In genomic region chrX:150565551-150565950, GRCh38 we compare ENCODE assay signal across 28 cellular contexts. TPM values are rescaled to one million over a fixed set of nuclear protein-coding genes. Genes with fewer than 3 reads are reported as not detected.
DNase-seq lines count a peak whose midpoint lies in the region; ATAC-seq, FAIRE-seq and TF ChIP-seq lines count a peak whose summit lies in the region.
"Had no signal": no experiment of that assay in that cellular context is flagged by ENCODE, and none has a peak within 500 bp of the region (broad histone marks: within the 10 kb centered on the region; RNA-seq: fewer than 3 reads in every experiment).

No MANE protein-coding gene starts in this region.

- H3K18ac ChIP-seq in mesendoderm (ENCODE audit: low read length): peak overlapping the region; percentile 46

- H3K4me1 ChIP-seq in ES-I3 (ENCODE audit: insufficient read depth, low read length) (peaks cover 24% of the 10 kb centered on the region), HEK293 (ENCODE audit: control insufficient read depth, insufficient read depth, low read length) (no peaks in the 10 kb centered on the region), mesendoderm (ENCODE audit: control insufficient read depth, low read depth, low read length) (no peaks in the 10 kb centered on the region)

- POLR2A ChIA-PET in HEK293 (lab: Yijun Ruan, JAX): no interaction called here

- H2BK120ac ChIP-seq in mesendoderm (ENCODE audit: low read depth, low read length): no peak overlapping the region

- no peak overlapping the region for H2BK15ac ChIP-seq in mesendoderm (replicated peaks; ENCODE audit: low read depth)

- DNase-seq in bronchial epithelial cell (ENCODE audit: low read depth) (no peak), mesendoderm (peak; percentile 64), SIG-M5 (lab: John Stamatoyannopoulos, UW) (no peak)
- no peak for DNase-seq in activated CD4-positive, alpha-beta T cell treated with anti-CD3 and anti-CD28 coated beads for 1 hour
- DNase-seq: AML-193; CD4-positive, alpha-beta T cell; COR-L47; DMS79; EL; Kasumi-1; NCI-H1092 treated with DMSO at 0.1 percent for 48 hours; NCI-H1436 treated with DMSO at 0.1 percent for 48 hours; NCI-H187 treated with DMSO at 0.1 percent for 48 hours; NCI-H2171 treated with DMSO at 0.1 percent for 48 hours; NCI-H345; NCI-H524; NCI-H82; NK-92 treated with Interleukin-12 subunit alpha and Interleukin-12 subunit beta, amount 100 ng/mL, for 24 hours; PC-3 had no signal

- no peaks in the 10 kb centered on the region for H3K9me3 ChIP-seq in ES-I3 (ENCODE audit: control insufficient read depth, insufficient read depth, low read length)
- no peaks in the 10 kb centered on the region for H3K9me3 ChIP-seq in HEK293 (ENCODE audit: control insufficient read depth, insufficient read depth, low read depth, low read length)
- H3K9me3 ChIP-seq: HAP-1, SJSA1 had no signal

- no peak overlapping the region for H2BK5ac ChIP-seq in mesendoderm (ENCODE audit: low read length)

- no peak overlapping the region for H4K5ac ChIP-seq in mesendoderm (ENCODE audit: low read length)

- H3K79me2 ChIP-seq in mesendoderm (ENCODE audit: control insufficient read depth, insufficient read depth, low read length): no peaks in the 10 kb centered on the region

- H3K36me3 ChIP-seq in ES-I3 (ENCODE audit: insufficient read depth, low read length) (no peaks in the 10 kb centered on the region), HEK293 (ENCODE audit: control insufficient read depth in 2 of 2, insufficient read depth in 1 of 2, low read length in 2 of 2) (no peaks in the 10 kb centered on the region), bronchial epithelial cell (ENCODE audit: control insufficient read depth, insufficient read depth, low read length) (no peaks in the 10 kb centered on the region), mesendoderm (ENCODE audit: control insufficient read depth, insufficient read depth, low read length) (no peaks in the 10 kb centered on the region)
- H3K36me3 ChIP-seq: BLaER1 treated with 17β-estradiol and CSF1 and Interleukin-3, amounts not matched to agents 10 nM and 100 nM; HAP-1 had no signal

- CTCF ChIA-PET in HEK293 (lab: Yijun Ruan, JAX): no interaction called here

- no peaks in the 10 kb centered on the region for H3K79me1 ChIP-seq in mesendoderm (ENCODE audit: low read length)

- H3K9ac ChIP-seq in ES-I3 (ENCODE audit: low read depth, low read length) (peak overlapping the region; percentile 7; the same call in 1 of the 2 replicates), mesendoderm (ENCODE audit: low read length) (no peak overlapping the region)
- H3K9ac ChIP-seq: BLaER1 treated with 17β-estradiol and CSF1 and Interleukin-3, amounts not matched to agents 10 nM and 100 nM had no signal

- H3K27ac ChIP-seq in HEK293 (ENCODE audit: extremely low read depth, low read depth, low read length) (no peak overlapping the region), mesendoderm (ENCODE audit: low read depth, low read length) (peak overlapping the region; percentile 8)
- H3K27ac ChIP-seq: BLaER1 treated with 17β-estradiol and CSF1 and Interleukin-3, amounts not matched to agents 10 nM and 100 nM; SJSA1 had no signal

- FAIRE-seq in bronchial epithelial cell (lab: Jason Lieb, UNC): peak; percentile 52
- FAIRE-seq: A204.1, GM19239, K562 had no signal

- no CpG with 5 or more reads among the region's 5 CpGs for WGBS in mesendoderm (ENCODE audit: extremely low coverage, insufficient coverage, low lambda C conversion rate)

- no peak overlapping the region for H3K23ac ChIP-seq in mesendoderm (ENCODE audit: low read length)

- peak overlapping the region; percentile 67 for H3K56ac ChIP-seq in mesendoderm (ENCODE audit: low read length)

- H3K27me3 ChIP-seq in bronchial epithelial cell (ENCODE audit: control insufficient read depth, insufficient read depth, low read length): no peaks in the 10 kb centered on the region
- no peaks in the 10 kb centered on the region for H3K27me3 ChIP-seq in mesendoderm (ENCODE audit: insufficient read depth, low read length, poor library complexity)
- H3K27me3 ChIP-seq: BLaER1 treated with 17β-estradiol and CSF1 and Interleukin-3, amounts not matched to agents 10 nM and 100 nM; SJSA1 had no signal

- ATAC-seq in HG02981 (IDR thresholded peaks at IDR 0.05; ENCODE audit: unreplicated experiment): no peak
- ATAC-seq: K562, PC-3 had no signal

- no peak overlapping the region for H4K8ac ChIP-seq in mesendoderm (ENCODE audit: low read depth, low read length)

- H3K4ac ChIP-seq in mesendoderm (ENCODE audit: low read depth, low read length): peak overlapping the region; percentile 56

- H3K4me3 ChIP-seq in HEK293 (ENCODE audit: low read depth, low read length): no peak overlapping the region
- H3K4me3 ChIP-seq in bronchial epithelial cell (ENCODE audit: low read depth, low read length): no peak overlapping the region
- no peak overlapping the region for H3K4me3 ChIP-seq in mesendoderm (ENCODE audit: low read length)
- H3K4me3 ChIP-seq: BLaER1 treated with 17β-estradiol and CSF1 and Interleukin-3, amounts not matched to agents 10 nM and 100 nM; HAP-1; K562; SJSA1 had no signal

- no peak overlapping the region for H3K4me2 ChIP-seq in mesendoderm (ENCODE audit: low read length)
- H3K4me2 ChIP-seq: BLaER1 treated with 17β-estradiol and CSF1 and Interleukin-3, amounts not matched to agents 10 nM and 100 nM had no signal

- no peak for TF ChIP-seq CTCF in HEK293 (tag by site-specific recombination; IDR thresholded peaks at IDR 0.05)
- TF ChIP-seq CTCF in bronchial epithelial cell (IDR thresholded peaks at IDR 0.05; ENCODE audit: insufficient read depth, low read length, severe bottlenecking): no peak

- H2AK5ac ChIP-seq in mesendoderm (ENCODE audit: low read length): no peak overlapping the region

TF ChIP-seq in HEK293, 187 proteins besides CTCF, POLR2A, EP300 and RAD21:
- TF ChIP-seq ZFHX2 (tag by site-specific recombination; conservative IDR thresholded peaks at IDR 0.05) (0 out of 2 replicates have a peak, but pooled peaks have one; percentile 8), PBX3 (CRISPR knock-in tag; IDR thresholded peaks at IDR 0.05) (no peak)

RNA-seq across cellular contexts. Expression of gene MTM1, which starts 2.9 kb away (rescaled TPM):
- 11.3 and 15.2 TPM in 2 replicates for total RNA-seq in bronchial epithelial cell
- 4.2 TPM for polyA plus RNA-seq in mesendoderm (2013, experiment 1 of 2)
- 4.3 TPM for polyA plus RNA-seq in mesendoderm (2013, experiment 2 of 2)
